In the genomic region with DNA sequence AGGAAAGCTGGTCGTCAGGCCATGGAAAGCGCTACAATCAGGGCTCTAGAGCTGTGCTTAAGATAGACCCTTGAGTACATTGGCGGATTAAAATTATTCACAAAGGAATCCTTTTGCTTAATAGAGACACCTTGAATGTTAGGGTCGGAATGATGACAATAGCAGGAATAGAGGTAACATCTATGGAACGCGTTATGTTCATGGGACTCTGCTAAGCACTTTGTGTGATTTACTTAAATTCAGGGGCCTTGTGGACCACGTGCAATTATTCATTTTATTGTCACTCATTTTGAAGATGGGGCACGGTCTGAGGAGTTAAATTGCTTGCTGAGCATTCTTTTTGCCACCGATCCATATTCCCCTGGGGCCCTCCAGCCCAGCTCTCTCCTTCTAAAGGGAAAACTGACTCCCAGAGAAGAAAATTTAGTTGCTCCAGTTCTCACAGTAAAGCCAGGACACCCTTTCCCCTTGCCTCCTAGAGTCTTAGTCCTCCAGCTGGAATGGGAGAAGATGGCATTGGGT, we compare ENCODE assay signal across 8 cellular contexts. TPM values are rescaled to one million over a fixed set of nuclear protein-coding genes. Genes with fewer than 3 reads are reported as not detected.
DNase-seq lines count a peak whose midpoint lies in the region; ATAC-seq and TF ChIP-seq lines count a peak whose summit lies in the region.

No MANE protein-coding gene starts in this region.

- intact Hi-C loops in heart right ventricle (cut with DNase I) (loop anchor here in 6 of 10 donors (2.0 to 10.0 kb wide), 5 partner anchors 93 to 1732 kb away; a partner anchor contains a TSS), cardiac septum (cut with DNase I) (loop anchor here (5.0 kb wide), 1 partner anchor 93 kb away; a partner anchor contains a TSS), uterus (cut with DNase I; ENCODE audit: low total_unique reads) (no loop called here)

- WGBS in heart right ventricle, 2 donors, result 15 to 16% methylated on average over 9 of the region's 9 CpGs

- H3K4me1 Mint-ChIP-seq in memory B cell, result peaks cover 19% of the 10 kb centered on the region

- no peaks in the 10 kb centered on the region for H3K27me3 Mint-ChIP-seq in memory B cell

- H3K27me3 ChIP-seq in heart right ventricle, result no peaks in the 10 kb centered on the region
- H3K27me3 ChIP-seq in uterus, result no peaks in the 10 kb centered on the region

- no peak for TF ChIP-seq POLR2A in uterus (IDR thresholded peaks at IDR 0.05)

- no peak for TF ChIP-seq CTCF in heart right ventricle (IDR thresholded peaks at IDR 0.05)
- no peak for TF ChIP-seq CTCF in uterus (IDR thresholded peaks at IDR 0.05)

- H3K4me1 ChIP-seq in heart right ventricle, result peaks cover 0 to 43% (median 33%) of the 10 kb centered on the region in 9 donors
- H3K4me1 ChIP-seq in uterus, result peaks cover 0 to 4% of the 10 kb centered on the region in 2 donors

- H3K9me3 ChIP-seq in heart right ventricle, result no peaks in the 10 kb centered on the region
- no peaks in the 10 kb centered on the region for H3K9me3 ChIP-seq in uterus

- H3K4me3 ChIP-seq in heart right ventricle (peak overlapping the region; percentile 76 to 99 (median 92)), uterus (peak overlapping the region; percentile 91 to 92)

- DNase-seq in heart right ventricle, result no peak
- no peak for DNase-seq in cardiac septum (ENCODE audit: low spot score)
- no peak for DNase-seq in memory B cell (ENCODE audit: low spot score in 2 of 2)
- DNase-seq in uterus, result no peak
- DNase-seq in kidney glomerular epithelial cell (lab: John Stamatoyannopoulos, UW), result no peak

- no peaks in the 10 kb centered on the region for H3K9me3 Mint-ChIP-seq in memory B cell

- H3K36me3 ChIP-seq in heart right ventricle (no peaks in the 10 kb centered on the region), uterus (no peaks in the 10 kb centered on the region)

- peak overlapping the region; percentile 62 to 99 (median 96) for H3K27ac ChIP-seq in heart right ventricle
- H3K27ac ChIP-seq in angular gyrus (ENCODE audit: low read depth, low read length), result peak overlapping the region; percentile 99
- H3K27ac ChIP-seq in uterus, result peak overlapping the region; percentile 97

- H3K27ac Mint-ChIP-seq in memory B cell, result peak overlapping the region; percentile 89

- H3K4me3 Mint-ChIP-seq in memory B cell, result peak overlapping the region; percentile 86

- H3K36me3 Mint-ChIP-seq in memory B cell, result peaks cover 2% of the 10 kb centered on the region

- ATAC-seq in heart right ventricle (no peak), memory B cell (ENCODE audit: low read depth) (no peak), HG03039 (IDR thresholded peaks at IDR 0.05; ENCODE audit: unreplicated experiment) (no peak), HG02571 (IDR thresholded peaks at IDR 0.05; ENCODE audit: unreplicated experiment) (no peak)

RNA-seq across cellular contexts. Expression of a gene that starts 0.9 kb away (rescaled TPM):
- total RNA-seq in heart right ventricle (10 to 100 TPM; 26.0 to 46.6 (median 33.7) TPM), cardiac septum (44.9 TPM), uterus (10 to 100 TPM; 15.6 to 92.6 (median 32.2) TPM)
- 1 to 10 TPM; 3.0 to 6.2 TPM for polyA plus RNA-seq in heart right ventricle

RNA-seq across cellular contexts. Expression of a gene that starts 50.9 kb away (rescaled TPM):
- under 1 TPM in 4 of 10 donors, not detected in 6; 0.16 to 0.61 (median 0.27) TPM for total RNA-seq in heart right ventricle
- polyA plus RNA-seq in heart right ventricle, result under 1 TPM in 1 of 2 donors, not detected in 1; 0.25 TPM
- 1.5 TPM for total RNA-seq in cardiac septum
- total RNA-seq in uterus, result under 1 TPM in 1 of 4 donors, not detected in 3; 0.83 TPM
